8 cellular contexts compared by ENCODE assay signal in genomic region chr19:10602330-10603083, GRCh38. TPM values are rescaled to one million over a fixed set of nuclear protein-coding genes. Genes with fewer than 3 reads are reported as not detected.
DNase-seq lines count a peak whose midpoint lies in the region; ATAC-seq and TF ChIP-seq lines count a peak whose summit lies in the region.

No MANE protein-coding gene starts in this region.

- TF ChIP-seq POLR2A in spleen (IDR thresholded peaks at IDR 0.05) = peak in 2 of 3 donors; percentile 25 to 77

- H3K4me1 Mint-ChIP-seq in WTC11 = peaks cover 12% of the 10 kb centered on the region

- H3K4me1 ChIP-seq in mammary epithelial cell (ENCODE audit: insufficient read depth, low read length) = peaks cover 19% of the 10 kb centered on the region
- peaks cover 32 to 71% (median 50%) of the 10 kb centered on the region in 6 donors for H3K4me1 ChIP-seq in spleen

- no peak overlapping the region for H3K9ac ChIP-seq in mammary epithelial cell (ENCODE audit: insufficient read depth, low read length)

- ATAC-seq in HG02588 (IDR thresholded peaks at IDR 0.05; ENCODE audit: unreplicated experiment) (peak; percentile 69), WTC11 (peak; percentile 95)

- H3K9me3 ChIP-seq in mammary epithelial cell (replicated peaks; ENCODE audit: insufficient read depth, low read length) = no peaks in the 10 kb centered on the region
- no peaks in the 10 kb centered on the region for H3K9me3 ChIP-seq in spleen

- peak overlapping the region; percentile 99 for H2AFZ ChIP-seq in mammary epithelial cell (ENCODE audit: low read depth, low read length)

- peaks cover 6% of the 10 kb centered on the region for H3K9me3 Mint-ChIP-seq in WTC11

- H3K4me3 ChIP-seq in GM08714 (ENCODE audit: low read length) (peak overlapping the region; percentile 88), mammary epithelial cell (replicated peaks in 1 of 3; ENCODE audit: insufficient read depth in 1 of 3, low read depth in 2 of 3, low read length in 3 of 3) (peak overlapping the region; percentile 87 to 97 (median 92)), spleen (peak overlapping the region; percentile 80 to 99 (median 98))

- TF ChIP-seq CTCF in WTC11 (IDR thresholded peaks at IDR 0.05) = no peak
- TF ChIP-seq CTCF in mammary epithelial cell (conservative IDR thresholded peaks at IDR 0.05 in 1 of 2, IDR thresholded peaks at IDR 0.05 in 1 of 2; ENCODE audit: extremely low read depth in 1 of 2, insufficient read depth in 1 of 2, low read depth in 1 of 2, low read length in 2 of 2) = no peak
- TF ChIP-seq CTCF in spleen (IDR thresholded peaks at IDR 0.05 in 8 of 11, conservative IDR thresholded peaks at IDR 0.05 in 3 of 11) = no peak

- H3K36me3 Mint-ChIP-seq in WTC11 = peaks cover 5% of the 10 kb centered on the region; the same call in 1 of the 2 replicates

- dilution Hi-C loops in mammary epithelial cell (cut with HindIII; ENCODE audit: low sequenced_read_pairs) = loop anchor here (5.0 kb wide), 1 partner anchor 65 kb away; no protein-coding TSS in a partner anchor

- in situ Hi-C loops in mammary epithelial cell (cut with MboI; ENCODE audit: low sequenced_read_pairs in 2 of 2) = no loop called here

- H3K36me3 ChIP-seq in mammary epithelial cell (ENCODE audit: insufficient read depth, low read length) (no peaks in the 10 kb centered on the region), spleen (peaks cover 0 to 10% (median 0%) of the 10 kb centered on the region in 6 donors)

- CTCF ChIA-PET in WTC11 (lab: Charles Lee) = interaction anchor here (0.5 to 3.4 kb wide), 15 partner anchors 21 to 221 kb away, joined by 3 to 46 read pairs (median 5); partner anchors contain the start of gene SLC44A2
- CTCF ChIA-PET in mammary epithelial cell (lab: Charles Lee; ENCODE audit: low non-redundant PET) = no interaction called here

- H3K79me2 ChIP-seq in mammary epithelial cell (ENCODE audit: insufficient read depth, low read length) = no peaks in the 10 kb centered on the region

- no peaks in the 10 kb centered on the region for H4K20me1 ChIP-seq in mammary epithelial cell (ENCODE audit: insufficient read depth, low read length)

- H3K27ac ChIP-seq in mammary epithelial cell (ENCODE audit: insufficient read depth, low read depth, low read length) (no peak overlapping the region), spleen (peak overlapping the region; percentile 97 to 100 (median 100))

- H3K27me3 ChIP-seq in mammary epithelial cell (ENCODE audit: insufficient read depth, low read length) (no peaks in the 10 kb centered on the region), spleen (replicated peaks in 1 of 7) (no peaks in the 10 kb centered on the region)

- WGBS in mammary epithelial cell (ENCODE audit: low coverage, missing lambda C conversion rate) = 0% methylated on average over 12 of the region's 76 CpGs
- 0 to 1% (median 0%) methylated on average over 24 to 76 of the region's 76 CpGs for WGBS in spleen, 5 donors

- H3K27ac Mint-ChIP-seq in WTC11 = no peak overlapping the region

- peaks cover 18% of the 10 kb centered on the region for H3K27me3 Mint-ChIP-seq in WTC11 (ENCODE audit: low read depth)

- no TSS peak for BruUV-seq in mammary epithelial cell (replicated peaks; lab: Mats Ljungman, UMichigan)

- POLR2A ChIA-PET in WTC11 (lab: Charles Lee) = interaction anchor here (0.7 kb wide), 2 partner anchors 21 to 40 kb away, joined by 3 read pairs; no protein-coding TSS in a partner anchor

- peak overlapping the region; percentile 100 for H3K4me2 ChIP-seq in mammary epithelial cell (ENCODE audit: insufficient read depth, low read depth, low read length)

- DNase-seq in NCI-H2107 (lab: John Stamatoyannopoulos, UW) (peak; percentile 58), WTC11 (ENCODE audit: low spot score) (peak; percentile 91), mammary epithelial cell (peak; percentile 52), inferior parietal cortex (ENCODE audit: extremely low spot score) (peak; percentile 70), spleen (peak; percentile 96), NCI-H1048 (lab: John Stamatoyannopoulos, UW) (no peak)

- H3K4me3 Mint-ChIP-seq in WTC11 = peak overlapping the region; percentile 84

- intact Hi-C loops in mammary epithelial cell (cut with micrococcal nuclease) = loop anchor here (2.0 kb wide), 1 partner anchor 22 kb away; the partner anchor contains the start of gene SLC44A2
- intact Hi-C loops in spleen (cut with DNase I; ENCODE audit: low total_unique reads) = no loop called here

TF ChIP-seq in WTC11, 78 proteins besides CTCF, POLR2A, EP300 and RAD21 (continues in another document):
- TF ChIP-seq GRHL2 (CRISPR knock-in tag; IDR thresholded peaks at IDR 0.05; ENCODE audit: insufficient replicate concordance, severe bottlenecking) (no peak), ESRRA (CRISPR knock-in tag; IDR thresholded peaks at IDR 0.05; ENCODE audit: borderline replicate concordance) (no peak), ZNF232 (CRISPR knock-in tag; IDR thresholded peaks at IDR 0.05) (no peak), ETV6 (CRISPR knock-in tag; IDR thresholded peaks at IDR 0.05) (peak; percentile 62; the same call in 1 of the 2 replicates), SMAD3 (CRISPR knock-in tag; IDR thresholded peaks at IDR 0.05; ENCODE audit: borderline replicate concordance) (no peak), FOXP1 (CRISPR knock-in tag; IDR thresholded peaks at IDR 0.05; ENCODE audit: borderline replicate concordance) (peak; percentile 60; the same call in 1 of the 2 replicates), EMX1 (CRISPR knock-in tag; IDR thresholded peaks at IDR 0.05) (no peak), ZNF121 (CRISPR knock-in tag; IDR thresholded peaks at IDR 0.05) (no peak), FOXP4 (CRISPR knock-in tag; IDR thresholded peaks at IDR 0.05) (peak; percentile 48; the same call in 1 of the 2 replicates), HMGXB4 (CRISPR knock-in tag; IDR thresholded peaks at IDR 0.05) (peak; percentile 29; the same call in 1 of the 2 replicates)

RNA-seq across cellular contexts. Expression of gene AP1M2, which starts 15.4 kb away (rescaled TPM):
- 127 to 176 TPM (median 174 TPM) in 3 replicates for total RNA-seq in WTC11 (2021)
- total RNA-seq in mammary epithelial cell = 100 to 1,000 TPM in 1 of 2 donors, 10 to 100 TPM in 1; 86.3 to 119 TPM
- polyA plus RNA-seq in mammary epithelial cell = 113 TPM
- polyA minus RNA-seq in mammary epithelial cell = 170 TPM
- total RNA-seq in spleen = 1 to 10 TPM in 3 of 7 donors, under 1 TPM in 3, not detected in 1; 0.65 to 2.1 (median 0.93) TPM
- under 1 TPM; 0.09 to 0.83 (median 0.74) TPM for polyA plus RNA-seq in spleen

RNA-seq across cellular contexts. Expression of gene SLC44A2, which starts 22.8 kb away (rescaled TPM):
- total RNA-seq in WTC11 (2021) = 102 to 111 TPM (median 109 TPM) in 3 replicates
- 10 to 100 TPM; 64.8 to 87.9 TPM for total RNA-seq in mammary epithelial cell
- 65.0 TPM for polyA plus RNA-seq in mammary epithelial cell
- polyA minus RNA-seq in mammary epithelial cell = 261 TPM
- total RNA-seq in spleen = 100 to 1,000 TPM; 199 to 358 (median 274) TPM
- 100 to 1,000 TPM; 108 to 128 (median 125) TPM for polyA plus RNA-seq in spleen

RNA-seq across cellular contexts. Expression of gene CDKN2D, which starts 33.7 kb away (rescaled TPM):
- total RNA-seq in WTC11 (2021) (2.1 to 3.3 TPM (median 2.5 TPM) in 3 replicates), mammary epithelial cell (1 to 10 TPM; 3.3 to 8.2 TPM), spleen (10 to 100 TPM; 24.7 to 69.6 (median 44.5) TPM)
- polyA plus RNA-seq in mammary epithelial cell (8.9 TPM), spleen (10 to 100 TPM; 30.0 to 35.4 (median 33.5) TPM)
- 0.57 TPM for polyA minus RNA-seq in mammary epithelial cell

RNA-seq across cellular contexts. Expression of gene KRI1, which starts 36.7 kb away (rescaled TPM):
- total RNA-seq in WTC11 (2021) (43.6 to 50.9 TPM (median 49.3 TPM) in 3 replicates), mammary epithelial cell (10 to 100 TPM; 10.3 to 32.7 TPM), spleen (10 to 100 TPM; 24.9 to 39.6 (median 31.4) TPM)
- polyA plus RNA-seq in mammary epithelial cell (13.2 TPM), spleen (10 to 100 TPM; 31.5 to 43.3 (median 39.1) TPM)
- 19.7 TPM for polyA minus RNA-seq in mammary epithelial cell

RNA-seq across cellular contexts. Expression of gene ILF3, which starts 51.6 kb away (rescaled TPM):
- total RNA-seq in WTC11 (2021) (626 to 659 TPM (median 656 TPM) in 3 replicates), mammary epithelial cell (100 to 1,000 TPM in 1 of 2 donors, 10 to 100 TPM in 1; 75.5 to 252 TPM), spleen (100 to 1,000 TPM; 150 to 264 (median 221) TPM)
- polyA plus RNA-seq in mammary epithelial cell (139 TPM), spleen (100 to 1,000 TPM in 2 of 3 donors, 10 to 100 TPM in 1; 82.9 to 152 (median 143) TPM)
- polyA minus RNA-seq in mammary epithelial cell = 177 TPM

Comparison
In these comparisons a context has a peak if more than half of its experiments do, and no peak if none do; other contexts are left out.
1. RNA of gene AP1M2, which starts 15.4 kb away (total RNA-seq): 127 to 176 TPM in WTC11 and 86.3 to 119 TPM in mammary epithelial cell; 0.65 to 2.1 TPM in spleen; every median in the first group is over 10 times any median in the second.
2. Peak in every context shown above with its lines, with median percentiles within 50 percentile points of each other: H3K4me3 ChIP-seq.